Comparison of ENCODE assay signal across 12 cellular contexts in genomic region chr7:137878333-137878961, GRCh38. TPM values are rescaled to one million over a fixed set of nuclear protein-coding genes. Genes with fewer than 3 reads are reported as not detected.
DNase-seq lines count a peak whose midpoint lies in the region; ATAC-seq and TF ChIP-seq lines count a peak whose summit lies in the region.
"Had no signal": no experiment of that assay in that cellular context is flagged by ENCODE, and none has a peak within 500 bp of the region (broad histone marks: within the 10 kb centered on the region; RNA-seq: fewer than 3 reads in every experiment).

No MANE protein-coding gene starts in this region.

- H3K27me3 ChIP-seq in ACC112 (ENCODE audit: insufficient read depth, low read length) (no peaks in the 10 kb centered on the region), PC-3 (ENCODE audit: low read length) (no peaks in the 10 kb centered on the region), neuronal stem cell (ENCODE audit: control insufficient read depth in 3 of 3, insufficient read depth in 3 of 3, low read depth in 1 of 3, low read length in 3 of 3) (no peaks in the 10 kb centered on the region)
- H3K27me3 ChIP-seq: SJSA1 had no signal

- peak overlapping the region; percentile 63 for H2BK15ac ChIP-seq in neuronal stem cell (ENCODE audit: low read length)

- H3K9me3 ChIP-seq in PC-3 (ENCODE audit: low read length): no peaks in the 10 kb centered on the region
- H3K9me3 ChIP-seq in neuronal stem cell (replicated peaks in 1 of 2; ENCODE audit: control insufficient read depth in 2 of 2, insufficient read depth in 1 of 2, low read depth in 1 of 2, low read length in 2 of 2): peaks cover 7 to 21% of the 10 kb centered on the region in 2 donors
- H3K9me3 ChIP-seq: SJSA1 had no signal

- H3K4me1 ChIP-seq in ACC112 (ENCODE audit: control insufficient read depth, insufficient read depth, low read length, unreplicated experiment) (peaks cover 82% of the 10 kb centered on the region), PC-3 (ENCODE audit: insufficient read depth, low read length) (peaks cover 15% of the 10 kb centered on the region), neuronal stem cell (ENCODE audit: control insufficient read depth in 2 of 2, insufficient read depth in 1 of 2, low read depth in 1 of 2, low read length in 2 of 2) (peaks cover 24 to 47% of the 10 kb centered on the region in 2 donors)

- BruUV-seq in PC-3 (replicated peaks; lab: Mats Ljungman, UMichigan): TSS peak; percentile 8

- no peak overlapping the region for H3K14ac ChIP-seq in neuronal stem cell (ENCODE audit: low read length)

- H4K20me1 ChIP-seq in PC-3 (ENCODE audit: low read length): no peaks in the 10 kb centered on the region

- H3K23ac ChIP-seq in neuronal stem cell (ENCODE audit: low read depth, low read length, poor library complexity): peak overlapping the region; percentile 38

- H3K4me3 ChIP-seq in ACC112 (ENCODE audit: low read depth, low read length): no peak overlapping the region
- H3K4me3 ChIP-seq in PC-3 (ENCODE audit: low read length): no peak overlapping the region
- no peak overlapping the region for H3K4me3 ChIP-seq in neuronal stem cell (ENCODE audit: low read length in 2 of 2)
- H3K4me3 ChIP-seq: SJSA1 had no signal

- CTCF ChIA-PET in PC-3 (lab: Charles Lee): no interaction called here

- POLR2A ChIA-PET in PC-3 (lab: Charles Lee; ENCODE audit: unreplicated experiment): no interaction called here

- H3K79me1 ChIP-seq in neuronal stem cell (ENCODE audit: low read depth, low read length): no peaks in the 10 kb centered on the region

- no peak for ATAC-seq in PC-3
- ATAC-seq: activated CD8-positive, alpha-beta memory T cell treated with anti-CD3 and anti-CD28 coated beads, Interleukin-2, amount 10 ng/mL, durations not matched to agents 7 days and 5 days had no signal

- no peak for TF ChIP-seq CTCF in PC-3 (conservative IDR thresholded peaks at IDR 0.05; ENCODE audit: low read depth, low read length)

- peak overlapping the region; percentile 63 for H2BK12ac ChIP-seq in neuronal stem cell (ENCODE audit: low read length)

- H3K27ac ChIP-seq in ACC112 (ENCODE audit: low read depth, low read length): peak overlapping the region; percentile 94
- no peak overlapping the region for H3K27ac ChIP-seq in PC-3 (ENCODE audit: low read length)
- H3K27ac ChIP-seq in neuronal stem cell (replicated peaks; ENCODE audit: low read length): no peak overlapping the region
- H3K27ac ChIP-seq: SJSA1 had no signal

- no peak overlapping the region for H2BK120ac ChIP-seq in neuronal stem cell (ENCODE audit: low read depth, low read length)

- H3K4me2 ChIP-seq in PC-3 (ENCODE audit: low read length): no peak overlapping the region
- H3K4me2 ChIP-seq in neuronal stem cell (ENCODE audit: insufficient read depth, low read length, poor library complexity, severe bottlenecking): no peak overlapping the region

- intact Hi-C loops in PC-3 (cut with micrococcal nuclease): no loop called here

- H2AK5ac ChIP-seq in neuronal stem cell (ENCODE audit: low read depth, low read length): no peak overlapping the region

- no peak overlapping the region for H4K8ac ChIP-seq in neuronal stem cell (ENCODE audit: low read depth, low read length)

- no peaks in the 10 kb centered on the region for H3K9me2 ChIP-seq in PC-3 (replicated peaks; ENCODE audit: low read length)

- no peak overlapping the region for H4K91ac ChIP-seq in neuronal stem cell (ENCODE audit: low read depth, low read length, poor library complexity)

- H3K4ac ChIP-seq in neuronal stem cell (ENCODE audit: low read length): no peak overlapping the region

- H3K79me2 ChIP-seq in ACC112 (ENCODE audit: control insufficient read depth, insufficient read depth, low read length, unreplicated experiment) (no peaks in the 10 kb centered on the region), PC-3 (ENCODE audit: low read length) (no peaks in the 10 kb centered on the region)

- H2AFZ ChIP-seq in ACC112 (ENCODE audit: low read length, unreplicated experiment) (no peak overlapping the region), PC-3 (ENCODE audit: low read length) (no peak overlapping the region), neuronal stem cell (ENCODE audit: low read length) (no peak overlapping the region)

- WGBS in neuronal stem cell (ENCODE audit: extremely low coverage in 2 of 2, insufficient read length in 2 of 2, insufficient replicate concordance in 1 of 2), 2 donors: no CpG with 5 or more reads among the region's 8 CpGs

- H2BK5ac ChIP-seq in neuronal stem cell (ENCODE audit: low read length): no peak overlapping the region

- peak overlapping the region; percentile 41 for H3K18ac ChIP-seq in neuronal stem cell (ENCODE audit: low read length)

- no peaks in the 10 kb centered on the region for H3F3A ChIP-seq in PC-3 (ENCODE audit: low read length, unreplicated experiment)

- DNase-seq in PC-3 (no peak), fibroblast of the conjunctiva (ENCODE audit: low read depth) (peak; percentile 53), neuronal stem cell (ENCODE audit: low spot score) (no peak), NCI-H1436 treated with DMSO at 0.1 percent for 48 hours (lab: John Stamatoyannopoulos, UW) (no peak), MV-4-11 (lab: John Stamatoyannopoulos, UW) (no peak), midbrain (lab: John Stamatoyannopoulos, UW) (no peak), EL (no peak)
- DNase-seq: activated CD8-positive, alpha-beta memory T cell treated with anti-CD3 and anti-CD28 coated beads, Interleukin-2, amount 10 ng/mL, durations not matched to agents 7 days and 5 days; kidney glomerular epithelial cell; NCI-H1930 had no signal

- H3K36me3 ChIP-seq in ACC112 (ENCODE audit: insufficient read depth, low read length) (peaks cover 37% of the 10 kb centered on the region), PC-3 (ENCODE audit: low read depth, low read length) (peaks cover 6% of the 10 kb centered on the region; the same call in 1 of the 2 replicates), neuronal stem cell (replicated peaks in 1 of 2; ENCODE audit: control insufficient read depth in 2 of 2, insufficient read depth in 2 of 2, low read length in 2 of 2) (peaks cover 23 to 82% of the 10 kb centered on the region in 2 donors)

- H3K9ac ChIP-seq in PC-3 (ENCODE audit: low read length) (no peak overlapping the region), neuronal stem cell (ENCODE audit: low read depth, low read length, poor library complexity) (no peak overlapping the region)

RNA-seq across cellular contexts. Expression of gene DGKI, which starts 31.7 kb away (rescaled TPM):
- 0.52 TPM in 1 of 2 replicates, not detected in the other for total RNA-seq in PC-3 (2014; rRNA removed)
- 2.1 TPM for polyA plus RNA-seq in neuronal stem cell (2013, experiment 1 of 2)
- polyA plus RNA-seq in neuronal stem cell (2013, experiment 2 of 2): 2.3 TPM
